21 cellular contexts compared by ENCODE assay signal in genomic region chr11:80592546-80592945, GRCh38.
A peak's percentile ranks its signal among the peaks of the same experiment; 100 is the strongest.
DNase-seq lines count a peak whose midpoint lies in the region; ATAC-seq, FAIRE-seq and TF ChIP-seq lines count a peak whose summit lies in the region.
"Had no signal": no experiment of that assay in that cellular context is flagged by ENCODE, and none has a peak within 500 bp of the region (broad histone marks: within the 10 kb centered on the region; RNA-seq: fewer than 3 reads in every experiment).

No MANE protein-coding gene starts in this region.

- H3K4ac ChIP-seq in neuronal stem cell (ENCODE audit: low read length) (no peak overlapping the region), mesendoderm (ENCODE audit: low read depth, low read length) (no peak overlapping the region)

- H3K27me3 ChIP-seq in endothelial cell of umbilical vein (ENCODE audit: control insufficient read depth in 2 of 2, insufficient read depth in 2 of 2, low read length in 2 of 2): no peaks in the 10 kb centered on the region
- H3K27me3 ChIP-seq in neuronal stem cell (ENCODE audit: control insufficient read depth in 3 of 3, insufficient read depth in 3 of 3, low read depth in 1 of 3, low read length in 3 of 3): no peaks in the 10 kb centered on the region
- H3K27me3 ChIP-seq in mesendoderm (ENCODE audit: insufficient read depth, low read length, poor library complexity): no peaks in the 10 kb centered on the region
- H3K27me3 ChIP-seq: BE2C had no signal

- H3K4me1 ChIP-seq in endothelial cell of umbilical vein (ENCODE audit: control insufficient read depth, extremely low read depth, insufficient read depth, low read length) (peaks cover 28% of the 10 kb centered on the region), neuronal stem cell (ENCODE audit: control insufficient read depth in 2 of 2, insufficient read depth in 1 of 2, low read depth in 1 of 2, low read length in 2 of 2) (peaks cover 1 to 14% of the 10 kb centered on the region in 2 donors), mesendoderm (ENCODE audit: control insufficient read depth, low read depth, low read length) (no peaks in the 10 kb centered on the region)
- H3K4me1 ChIP-seq: BE2C had no signal

- no peak overlapping the region for H3K4me3 ChIP-seq in endothelial cell of umbilical vein (replicated peaks in 1 of 3; ENCODE audit: insufficient read depth in 1 of 3, low read depth in 1 of 3, low read length in 3 of 3)
- H3K4me3 ChIP-seq in neuronal stem cell (ENCODE audit: low read length in 2 of 2): no peak overlapping the region
- H3K4me3 ChIP-seq in mesendoderm (ENCODE audit: low read length): no peak overlapping the region
- H3K4me3 ChIP-seq: GM23248 had no signal

- H3K18ac ChIP-seq in neuronal stem cell (ENCODE audit: low read length) (no peak overlapping the region), mesendoderm (ENCODE audit: low read length) (no peak overlapping the region)

- no peak for ATAC-seq in GM18505 (IDR thresholded peaks at IDR 0.05; ENCODE audit: unreplicated experiment)
- no peak for ATAC-seq in HG03095 (IDR thresholded peaks at IDR 0.05; ENCODE audit: unreplicated experiment)
- ATAC-seq: HepG2 had no signal

- H3K23ac ChIP-seq in neuronal stem cell (ENCODE audit: low read depth, low read length, poor library complexity) (no peak overlapping the region), mesendoderm (ENCODE audit: low read length) (no peak overlapping the region)

- H3K4me2 ChIP-seq in endothelial cell of umbilical vein (ENCODE audit: insufficient read depth, low read length) (no peak overlapping the region), neuronal stem cell (ENCODE audit: insufficient read depth, low read length, poor library complexity, severe bottlenecking) (no peak overlapping the region), mesendoderm (ENCODE audit: low read length) (no peak overlapping the region)

- no peak overlapping the region for H2AK5ac ChIP-seq in neuronal stem cell (ENCODE audit: low read depth, low read length)
- no peak overlapping the region for H2AK5ac ChIP-seq in mesendoderm (ENCODE audit: low read length)

- H3K79me1 ChIP-seq in neuronal stem cell (ENCODE audit: low read depth, low read length) (no peaks in the 10 kb centered on the region), mesendoderm (ENCODE audit: low read length) (no peaks in the 10 kb centered on the region)

- H3K27ac ChIP-seq in endothelial cell of umbilical vein (ENCODE audit: insufficient read depth, low read depth, low read length) (no peak overlapping the region), neuronal stem cell (replicated peaks; ENCODE audit: low read length) (no peak overlapping the region), mesendoderm (ENCODE audit: low read depth, low read length) (no peak overlapping the region)
- H3K27ac ChIP-seq: GM23248 had no signal

- CTCF ChIA-PET in endothelial cell of umbilical vein (lab: Charles Lee): no interaction called here

- no peak overlapping the region for H2BK120ac ChIP-seq in neuronal stem cell (ENCODE audit: low read depth, low read length)
- H2BK120ac ChIP-seq in mesendoderm (ENCODE audit: low read depth, low read length): no peak overlapping the region

- peak; percentile 58 for FAIRE-seq in D721Med (lab: Jason Lieb, UNC)
- FAIRE-seq in endothelial cell of umbilical vein (lab: Jason Lieb, UNC): no peak
- FAIRE-seq: A204.1, GM19239, HepG2 had no signal

- no peak overlapping the region for H4K91ac ChIP-seq in neuronal stem cell (ENCODE audit: low read depth, low read length, poor library complexity)

- DNase-seq in D721Med (ENCODE audit: insufficient read length, low spot score) (no peak), endothelial cell of umbilical vein (ENCODE audit: low read depth, low spot score) (no peak), neuronal stem cell (ENCODE audit: low spot score) (no peak), mesendoderm (no peak), medulla oblongata (ENCODE audit: extremely low spot score) (no peak)
- DNase-seq: ACHN; BE2C; C1 segment of cervical spinal cord; CD4-positive, CD25-positive, alpha-beta regulatory T cell; CD8-positive, alpha-beta memory T cell; COR-L47; DMS79 treated with DMSO at 0.1 percent for 48 hours; GF-D8; GM23248; HCEC 1CT; KBM-7 had no signal

- no peak overlapping the region for H3K9ac ChIP-seq in endothelial cell of umbilical vein (replicated peaks; ENCODE audit: extremely low read depth, insufficient read depth, low read length)
- H3K9ac ChIP-seq in neuronal stem cell (ENCODE audit: low read depth, low read length, poor library complexity): no peak overlapping the region
- no peak overlapping the region for H3K9ac ChIP-seq in mesendoderm (ENCODE audit: low read length)
- H3K9ac ChIP-seq: GM23248 had no signal

- H3K9me1 ChIP-seq in endothelial cell of umbilical vein (replicated peaks; ENCODE audit: control insufficient read depth, extremely low read depth, insufficient read depth, low read length): no peaks in the 10 kb centered on the region

- TF ChIP-seq POLR2A in endothelial cell of umbilical vein (IDR thresholded peaks at IDR 0.05; ENCODE audit: low read depth, low read length) (no peak), GM18505 (IDR thresholded peaks at IDR 0.05; ENCODE audit: borderline replicate concordance, extremely low read depth, insufficient read depth, insufficient read length) (no peak)

- H2BK15ac ChIP-seq in neuronal stem cell (ENCODE audit: low read length) (no peak overlapping the region), mesendoderm (replicated peaks; ENCODE audit: low read depth) (no peak overlapping the region)

- H3K14ac ChIP-seq in neuronal stem cell (ENCODE audit: low read length): no peak overlapping the region

- no TSS peak for BruUV-seq in endothelial cell of umbilical vein (replicated peaks; lab: Mats Ljungman, UMichigan)

- TF ChIP-seq CTCF in D721Med (IDR thresholded peaks at IDR 0.05; ENCODE audit: insufficient read depth, missing control alignments): no peak
- TF ChIP-seq CTCF in endothelial cell of umbilical vein (IDR thresholded peaks at IDR 0.05; ENCODE audit: extremely low read depth in 1 of 2, insufficient read depth in 1 of 2, low read depth in 1 of 2, low read length in 2 of 2): no peak

- H3K9me3 ChIP-seq in endothelial cell of umbilical vein (replicated peaks; ENCODE audit: control insufficient read depth, insufficient read depth, low read length): no peaks in the 10 kb centered on the region
- H3K9me3 ChIP-seq in neuronal stem cell (replicated peaks in 1 of 2; ENCODE audit: control insufficient read depth in 2 of 2, insufficient read depth in 1 of 2, low read depth in 1 of 2, low read length in 2 of 2): no peaks in the 10 kb centered on the region
- H3K9me3 ChIP-seq: BE2C had no signal

- dilution Hi-C loops in endothelial cell of umbilical vein (cut with MboI; ENCODE audit: extremely low pct_ligation_motif_present, low sequenced_read_pairs): no loop called here

- intact Hi-C loops in endothelial cell of umbilical vein (cut with micrococcal nuclease): loop anchor here (5.0 to 10.0 kb wide), 3 partner anchors 132 to 265 kb away; no protein-coding TSS in a partner anchor

- H3K36me3 ChIP-seq in endothelial cell of umbilical vein (ENCODE audit: control insufficient read depth in 2 of 2, extremely low read depth in 1 of 2, insufficient read depth in 2 of 2, low read length in 2 of 2): no peaks in the 10 kb centered on the region
- no peaks in the 10 kb centered on the region for H3K36me3 ChIP-seq in neuronal stem cell (replicated peaks in 1 of 2; ENCODE audit: control insufficient read depth in 2 of 2, insufficient read depth in 2 of 2, low read length in 2 of 2)
- no peaks in the 10 kb centered on the region for H3K36me3 ChIP-seq in mesendoderm (ENCODE audit: control insufficient read depth, insufficient read depth, low read length)
- H3K36me3 ChIP-seq: BE2C had no signal

- no peak overlapping the region for H2BK12ac ChIP-seq in neuronal stem cell (ENCODE audit: low read length)

- H3K56ac ChIP-seq in mesendoderm (ENCODE audit: low read length): no peak overlapping the region

- peak overlapping the region; percentile 60 for H2AFZ ChIP-seq in endothelial cell of umbilical vein (ENCODE audit: low read depth, low read length)
- peak overlapping the region; percentile 23 for H2AFZ ChIP-seq in neuronal stem cell (ENCODE audit: low read length)
- H2AFZ ChIP-seq: GM23248 had no signal

- H4K20me1 ChIP-seq in endothelial cell of umbilical vein (replicated peaks; ENCODE audit: control insufficient read depth, extremely low read depth, insufficient read depth, low read length): no peaks in the 10 kb centered on the region

- H4K5ac ChIP-seq in mesendoderm (ENCODE audit: low read length): no peak overlapping the region

- H3K79me2 ChIP-seq in endothelial cell of umbilical vein (ENCODE audit: control insufficient read depth, insufficient read depth, low read length) (no peaks in the 10 kb centered on the region), mesendoderm (ENCODE audit: control insufficient read depth, insufficient read depth, low read length) (no peaks in the 10 kb centered on the region)

- no peak overlapping the region for H2BK5ac ChIP-seq in neuronal stem cell (ENCODE audit: low read length)
- no peak overlapping the region for H2BK5ac ChIP-seq in mesendoderm (ENCODE audit: low read length)

- POLR2A ChIA-PET in endothelial cell of umbilical vein (lab: Charles Lee): no interaction called here

- WGBS in neuronal stem cell (ENCODE audit: extremely low coverage in 2 of 2, insufficient read length in 2 of 2, insufficient replicate concordance in 1 of 2), 2 donors: no CpG with 5 or more reads among the region's 4 CpGs
- no CpG with 5 or more reads among the region's 4 CpGs for WGBS in mesendoderm (ENCODE audit: extremely low coverage, insufficient coverage, low lambda C conversion rate)

- H4K8ac ChIP-seq in neuronal stem cell (ENCODE audit: low read depth, low read length) (no peak overlapping the region), mesendoderm (ENCODE audit: low read depth, low read length) (no peak overlapping the region)

TF ChIP-seq in endothelial cell of umbilical vein, 7 proteins besides CTCF, POLR2A, EP300 and RAD21:
- TF ChIP-seq POLR2AphosphoS5 (IDR thresholded peaks at IDR 0.05; ENCODE audit: insufficient read depth, low read depth, low read length) (no peak), MAX (IDR thresholded peaks at IDR 0.05; ENCODE audit: insufficient read depth, insufficient read length) (no peak), EZH2 (IDR thresholded peaks at IDR 0.05; ENCODE audit: borderline replicate concordance, low read depth, low read length, severe bottlenecking) (no peak), FOS (IDR thresholded peaks at IDR 0.05; ENCODE audit: borderline replicate concordance, insufficient read depth, low read length) (no peak), MYC (IDR thresholded peaks at IDR 0.05; ENCODE audit: low read depth, low read length) (no peak), JUN (IDR thresholded peaks at IDR 0.05; ENCODE audit: borderline replicate concordance, insufficient read depth, insufficient read length, low read depth) (no peak), GATA2 (IDR thresholded peaks at IDR 0.05; ENCODE audit: insufficient read depth, insufficient read length, low read depth, low read length) (no peak)
